15 cellular contexts compared by ENCODE assay signal in genomic region chr1:69073176-69073575, GRCh38.
"Had no signal": no experiment of that assay in that cellular context is flagged by ENCODE, and none has a peak within 500 bp of the region (broad histone marks: within the 10 kb centered on the region; RNA-seq: fewer than 3 reads in every experiment).

No MANE protein-coding gene starts in this region.

- DNase-seq: activated naive CD4-positive, alpha-beta T cell; anterior cingulate cortex; brain microvascular endothelial cell; cerebellar nuclear complex; dorsolateral prefrontal cortex; mesendoderm; occipital lobe; right cardiac atrium; small intestine; stimulated activated CD4-positive, alpha-beta T cell treated with anti-CD3 and anti-CD28 coated beads, Interleukin-4, amount 100 ng/mL, for 4 hours; T-helper 2 cell; upper lobe of right lung had no signal

- H3K27me3 Mint-ChIP-seq: natural killer cell treated with Interleukin-12 subunit alpha and Interleukin-12 subunit beta and Interleukin-15 and Interleukin-18, amount 100 ng/mL, for 72 hours; stimulated activated naive CD8-positive, alpha-beta T cell treated with anti-CD3 and anti-CD28 coated beads, Interleukin-15, Interleukin-2, amounts not matched to agents 100 ng/mL and 50 ng/mL, for 24 hours had no signal

- H3K27me3 ChIP-seq: brain microvascular endothelial cell, dorsolateral prefrontal cortex, upper lobe of right lung had no signal

- H3K9me3 ChIP-seq: prostate gland, upper lobe of right lung had no signal

- H3K4me1 ChIP-seq: prostate gland, upper lobe of right lung had no signal

- H3K4me3 ChIP-seq: dorsolateral prefrontal cortex, prostate gland, upper lobe of right lung had no signal

- H3K4me3 Mint-ChIP-seq: natural killer cell treated with Interleukin-12 subunit alpha and Interleukin-12 subunit beta and Interleukin-15 and Interleukin-18, amount 100 ng/mL, for 72 hours; stimulated activated naive CD8-positive, alpha-beta T cell treated with anti-CD3 and anti-CD28 coated beads, Interleukin-15, Interleukin-2, amounts not matched to agents 100 ng/mL and 50 ng/mL, for 24 hours had no signal

- H3K27ac Mint-ChIP-seq: natural killer cell treated with Interleukin-12 subunit alpha and Interleukin-12 subunit beta and Interleukin-15 and Interleukin-18, amount 100 ng/mL, for 72 hours; stimulated activated naive CD8-positive, alpha-beta T cell treated with anti-CD3 and anti-CD28 coated beads, Interleukin-15, Interleukin-2, amounts not matched to agents 100 ng/mL and 50 ng/mL, for 24 hours had no signal

- ATAC-seq: natural killer cell treated with Interleukin-12 subunit alpha and Interleukin-12 subunit beta and Interleukin-15 and Interleukin-18, amount 100 ng/mL, for 72 hours; right cardiac atrium; upper lobe of right lung had no signal

- H3K27ac ChIP-seq: brain microvascular endothelial cell, dorsolateral prefrontal cortex, prostate gland, upper lobe of right lung had no signal

- H3K36me3 ChIP-seq: brain microvascular endothelial cell, prostate gland, upper lobe of right lung had no signal
